8 cellular contexts compared by ENCODE assay signal in the genomic region with DNA sequence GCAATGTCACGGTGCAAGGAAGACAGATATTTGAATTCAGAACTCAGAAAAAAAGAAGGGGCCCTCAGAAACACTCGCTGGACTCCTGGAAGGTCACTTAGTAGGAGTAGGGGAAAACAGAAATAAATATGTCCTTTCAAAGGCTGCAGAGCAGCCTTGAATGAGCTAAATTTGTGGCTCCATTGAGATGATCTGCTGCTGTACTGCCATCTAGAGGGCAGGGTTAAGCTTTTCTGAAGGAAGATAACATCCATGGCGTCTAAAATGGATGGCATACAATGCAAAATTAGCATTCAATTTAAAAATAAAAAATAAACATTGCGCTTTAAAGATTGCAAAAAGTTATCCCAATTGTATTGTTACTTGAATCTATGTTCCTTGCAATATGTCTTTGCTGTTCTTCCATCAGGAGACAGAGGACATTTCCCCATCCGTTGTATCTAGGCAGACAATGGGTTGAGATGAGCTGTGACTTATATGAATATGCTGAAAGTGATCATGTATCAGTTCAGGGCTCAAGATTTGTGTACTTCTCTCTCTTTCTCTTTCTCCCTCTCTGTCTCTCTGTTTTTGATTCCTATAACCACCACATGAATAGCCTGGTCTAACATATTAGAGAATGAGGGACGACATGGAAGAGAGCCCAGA.
DNase-seq lines count a peak whose midpoint lies in the region; ATAC-seq and TF ChIP-seq lines count a peak whose summit lies in the region.

No MANE protein-coding gene starts in this region.

- no peak overlapping the region for H3K27ac Mint-ChIP-seq in activated CD8-positive, alpha-beta T cell treated with anti-CD3 and anti-CD28 coated beads for 36 hours

- no peaks in the 10 kb centered on the region for H3K36me3 ChIP-seq in neuronal stem cell (replicated peaks in 1 of 2; ENCODE audit: control insufficient read depth in 2 of 2, insufficient read depth in 2 of 2, low read length in 2 of 2)

- no peak overlapping the region for H3K9ac ChIP-seq in neuronal stem cell (ENCODE audit: low read depth, low read length, poor library complexity)

- no peaks in the 10 kb centered on the region for H3K79me1 ChIP-seq in neuronal stem cell (ENCODE audit: low read depth, low read length)

- no peak overlapping the region for H2BK15ac ChIP-seq in neuronal stem cell (ENCODE audit: low read length)

- no peaks in the 10 kb centered on the region for H3K27me3 ChIP-seq in neuronal stem cell (ENCODE audit: control insufficient read depth in 3 of 3, insufficient read depth in 3 of 3, low read depth in 1 of 3, low read length in 3 of 3)

- H3K18ac ChIP-seq in neuronal stem cell (ENCODE audit: low read length), result no peak overlapping the region

- intact Hi-C loops in activated CD8-positive, alpha-beta T cell treated with anti-CD3 and anti-CD28 coated beads for 36 hours (cut with micrococcal nuclease), result no loop called here

- no CpG with 5 or more reads among the region's 6 CpGs for WGBS in neuronal stem cell (ENCODE audit: extremely low coverage in 2 of 2, insufficient read length in 2 of 2, insufficient replicate concordance in 1 of 2), 2 donors

- no peak overlapping the region for H2BK12ac ChIP-seq in neuronal stem cell (ENCODE audit: low read length)

- H3K9me3 ChIP-seq in neuronal stem cell (replicated peaks in 1 of 2; ENCODE audit: control insufficient read depth in 2 of 2, insufficient read depth in 1 of 2, low read depth in 1 of 2, low read length in 2 of 2), result peaks cover 0 to 3% of the 10 kb centered on the region in 2 donors

- no peak overlapping the region for H3K4me2 ChIP-seq in neuronal stem cell (ENCODE audit: insufficient read depth, low read length, poor library complexity, severe bottlenecking)

- H4K91ac ChIP-seq in neuronal stem cell (ENCODE audit: low read depth, low read length, poor library complexity), result no peak overlapping the region

- peak; percentile 89 for ATAC-seq in GM19395 (IDR thresholded peaks at IDR 0.05; ENCODE audit: unreplicated experiment)
- ATAC-seq in HG03442 (IDR thresholded peaks at IDR 0.05; ENCODE audit: unreplicated experiment), result peak; percentile 74
- ATAC-seq in activated CD8-positive, alpha-beta T cell treated with anti-CD3 and anti-CD28 coated beads for 36 hours, result no peak
- no peak for ATAC-seq in GM21423 (IDR thresholded peaks at IDR 0.05; ENCODE audit: unreplicated experiment)
- ATAC-seq in GM21825 (IDR thresholded peaks at IDR 0.05; ENCODE audit: unreplicated experiment), result no peak

- H3K27ac ChIP-seq in C4-2B (no peak overlapping the region), neuronal stem cell (replicated peaks; ENCODE audit: low read length) (no peak overlapping the region)

- no peak overlapping the region for H2BK120ac ChIP-seq in neuronal stem cell (ENCODE audit: low read depth, low read length)

- H3K4ac ChIP-seq in neuronal stem cell (ENCODE audit: low read length), result no peak overlapping the region

- H2BK5ac ChIP-seq in neuronal stem cell (ENCODE audit: low read length), result no peak overlapping the region

- no peak overlapping the region for H3K4me3 Mint-ChIP-seq in activated CD8-positive, alpha-beta T cell treated with anti-CD3 and anti-CD28 coated beads for 36 hours

- H2AK5ac ChIP-seq in neuronal stem cell (ENCODE audit: low read depth, low read length), result no peak overlapping the region

- no peak overlapping the region for H4K8ac ChIP-seq in neuronal stem cell (ENCODE audit: low read depth, low read length)

- CTCF ChIA-PET in activated CD8-positive, alpha-beta T cell treated with anti-CD3 and anti-CD28 coated beads for 36 hours (lab: Charles Lee), result interaction anchor here (0.7 to 2.2 kb wide), 8 partner anchors 12 to 516 kb away, joined by 3 to 15 read pairs (median 3); no protein-coding TSS in a partner anchor

- no peak overlapping the region for H3K14ac ChIP-seq in neuronal stem cell (ENCODE audit: low read length)

- H3K4me1 Mint-ChIP-seq in activated CD8-positive, alpha-beta T cell treated with anti-CD3 and anti-CD28 coated beads for 36 hours (ENCODE audit: low read depth), result no peaks in the 10 kb centered on the region

- no peak for DNase-seq in activated CD8-positive, alpha-beta T cell treated with anti-CD3 and anti-CD28 coated beads for 36 hours
- peak; percentile 9 for DNase-seq in neuronal stem cell (ENCODE audit: low spot score)
- no peak for DNase-seq in hippocampal formation (lab: John Stamatoyannopoulos, UW)

- POLR2A ChIA-PET in activated CD8-positive, alpha-beta T cell treated with anti-CD3 and anti-CD28 coated beads for 36 hours (lab: Charles Lee), result no interaction called here

- H3K23ac ChIP-seq in neuronal stem cell (ENCODE audit: low read depth, low read length, poor library complexity), result no peak overlapping the region

- H3K36me3 Mint-ChIP-seq in activated CD8-positive, alpha-beta T cell treated with anti-CD3 and anti-CD28 coated beads for 36 hours (ENCODE audit: low read depth), result no peaks in the 10 kb centered on the region

- H3K27me3 Mint-ChIP-seq in activated CD8-positive, alpha-beta T cell treated with anti-CD3 and anti-CD28 coated beads for 36 hours, result no peaks in the 10 kb centered on the region

- H3K4me1 ChIP-seq in neuronal stem cell (ENCODE audit: control insufficient read depth in 2 of 2, insufficient read depth in 1 of 2, low read depth in 1 of 2, low read length in 2 of 2), result no peaks in the 10 kb centered on the region

- peaks cover 7% of the 10 kb centered on the region for H3K9me3 Mint-ChIP-seq in activated CD8-positive, alpha-beta T cell treated with anti-CD3 and anti-CD28 coated beads for 36 hours

- H2AFZ ChIP-seq in neuronal stem cell (ENCODE audit: low read length), result no peak overlapping the region

- TF ChIP-seq CTCF in C4-2B (conservative IDR thresholded peaks at IDR 0.05), result peak; percentile 83
- peak; percentile 37 for TF ChIP-seq CTCF in activated CD8-positive, alpha-beta T cell treated with anti-CD3 and anti-CD28 coated beads for 36 hours (IDR thresholded peaks at IDR 0.05)

- no peak overlapping the region for H3K4me3 ChIP-seq in neuronal stem cell (ENCODE audit: low read length in 2 of 2)

Comparison
In these comparisons a context has a peak if more than half of its experiments do, and no peak if none do; other contexts are left out.
1. ATAC-seq: peak in GM19395 (single experiment) and HG03442 (single experiment); none in activated CD8-positive, alpha-beta T cell treated with anti-CD3 and anti-CD28 coated beads for 36 hours (single experiment), GM21423 (single experiment) and GM21825 (single experiment).